In genomic region chr16:10878644-10879498, GRCh38 we compare ENCODE assay signal across 8 cellular contexts. TPM values are rescaled to one million over a fixed set of nuclear protein-coding genes. Genes with fewer than 3 reads are reported as not detected.
DNase-seq lines count a peak whose midpoint lies in the region; ATAC-seq and TF ChIP-seq lines count a peak whose summit lies in the region.

No MANE protein-coding gene starts in this region.

- DNase-seq in EL (peak; percentile 55), T-helper 17 cell (no peak), fibroblast of gingiva (ENCODE audit: low read depth) (peak; percentile 23), natural killer cell (peak; percentile 35), RKO (ENCODE audit: low spot score) (no peak)

- H3K36me3 Mint-ChIP-seq in T-helper 17 cell (ENCODE audit: low read depth) (peaks cover 2% of the 10 kb centered on the region), natural killer cell (no peaks in the 10 kb centered on the region)

- H3K9me3 Mint-ChIP-seq in natural killer cell, result no peaks in the 10 kb centered on the region

- peak overlapping the region; percentile 56 for H3K27ac Mint-ChIP-seq in T-helper 17 cell
- H3K27ac Mint-ChIP-seq in natural killer cell, result peak overlapping the region; percentile 31 to 89

- no peaks in the 10 kb centered on the region for H3K9me3 ChIP-seq in T-helper 17 cell (ENCODE audit: control insufficient read depth, low read length, poor library complexity, severe bottlenecking)

- TF ChIP-seq CTCF in natural killer cell (IDR thresholded peaks at IDR 0.05), result no peak

- intact Hi-C loops in natural killer cell (cut with micrococcal nuclease), result loop anchor here (5.0 to 10.0 kb wide), 2 partner anchors 112 to 356 kb away; no protein-coding TSS in a partner anchor

- H3K4me1 Mint-ChIP-seq in T-helper 17 cell (peaks cover 32% of the 10 kb centered on the region), natural killer cell (peaks cover 57 to 62% of the 10 kb centered on the region in 2 donors)

- ATAC-seq in GM21619 (IDR thresholded peaks at IDR 0.05; ENCODE audit: unreplicated experiment), result peak; percentile 22
- peak; percentile 14 for ATAC-seq in T-helper 17 cell
- peak in 2 of 3 donors; percentile 34 to 37 for ATAC-seq in natural killer cell
- no peak for ATAC-seq in HG03045 (IDR thresholded peaks at IDR 0.05; ENCODE audit: unreplicated experiment)
- ATAC-seq in HG02885 (IDR thresholded peaks at IDR 0.05; ENCODE audit: poor library complexity, unreplicated experiment), result no peak

- H3K4me3 Mint-ChIP-seq in T-helper 17 cell (peak overlapping the region; percentile 94), natural killer cell (peak overlapping the region; percentile 97)

- peaks cover 65% of the 10 kb centered on the region for H3K27me3 Mint-ChIP-seq in T-helper 17 cell
- no peaks in the 10 kb centered on the region for H3K27me3 Mint-ChIP-seq in natural killer cell (ENCODE audit: low read depth in 2 of 2)

RNA-seq across cellular contexts. Expression of gene CIITA, which starts 1.9 kb away (rescaled TPM):
- total RNA-seq in T-helper 17 cell (10 to 100 TPM in 1 of 2 donors, 1 to 10 TPM in 1; 9.7 to 25.3 TPM), natural killer cell (10 to 100 TPM; 11.5 to 17.7 (median 14.4) TPM)

Comparison
In these comparisons a context has a peak if more than half of its experiments do, and no peak if none do; other contexts are left out.
1. DNase-seq: peak in EL (single experiment), fibroblast of gingiva (single experiment) and natural killer cell (single experiment); none in T-helper 17 cell (0 of 3) and RKO (single experiment).
2. ATAC-seq: peak in GM21619 (single experiment), T-helper 17 cell (single experiment) and natural killer cell (2 of 3); none in HG03045 (single experiment) and HG02885 (single experiment).